1 cellular context compared by ENCODE assay signal in genomic region chr11:87290304-87290922, GRCh38.
TF ChIP-seq lines count a peak whose summit lies in the region.

No MANE protein-coding gene starts in this region.

TF ChIP-seq in Ishikawa, 13 proteins besides CTCF, POLR2A, EP300 and RAD21 (continued from another document):
- no peak for TF ChIP-seq USF1 (IDR thresholded peaks at IDR 0.05)
- TF ChIP-seq ZBTB7A (IDR thresholded peaks at IDR 0.05; ENCODE audit: low read depth) = no peak
- no peak for TF ChIP-seq FOXM1 (IDR thresholded peaks at IDR 0.05; ENCODE audit: borderline replicate concordance, low read depth)
- TF ChIP-seq, protein P1, sequence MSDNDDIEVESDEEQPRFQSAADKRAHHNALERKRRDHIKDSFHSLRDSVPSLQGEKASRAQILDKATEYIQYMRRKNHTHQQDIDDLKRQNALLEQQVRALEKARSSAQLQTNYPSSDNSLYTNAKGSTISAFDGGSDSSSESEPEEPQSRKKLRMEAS (IDR thresholded peaks at IDR 0.05) = no peak
- no peak for TF ChIP-seq TAF1 (IDR thresholded peaks at IDR 0.05; ENCODE audit: low read depth)
